3 cellular contexts compared by ENCODE assay signal in genomic region chr22:28927526-28928089, GRCh38.
TF ChIP-seq lines count a peak whose summit lies in the region.

No MANE protein-coding gene starts in this region.

TF ChIP-seq in SK-N-SH, 30 proteins besides CTCF, POLR2A, EP300 and RAD21:
- TF ChIP-seq GATA2 (CRISPR knock-in tag; IDR thresholded peaks at IDR 0.05) (peak; percentile 42; the same call in 1 of the 2 replicates), TEAD4 (IDR thresholded peaks at IDR 0.05; ENCODE audit: borderline replicate concordance, insufficient read depth) (no peak)
TF ChIP-seq in SK-N-SH: peak in this region for 1.

TF ChIP-seq in SK-N-SH treated with all-trans-retinoic acid at 6 μM for 48 hours, 23 proteins besides CTCF, POLR2A, EP300 and RAD21:
- no peak for TF ChIP-seq PPARA (CRISPR knock-in tag; IDR thresholded peaks at IDR 0.05; ENCODE audit: borderline replicate concordance)
- TF ChIP-seq ZNF70 (CRISPR knock-in tag; IDR thresholded peaks at IDR 0.05), result no peak
- no peak for TF ChIP-seq TCF4 (CRISPR knock-in tag; IDR thresholded peaks at IDR 0.05; ENCODE audit: borderline replicate concordance)
- no peak for TF ChIP-seq CSRNP3 (CRISPR knock-in tag; IDR thresholded peaks at IDR 0.05)
- TF ChIP-seq ZNF565 (CRISPR knock-in tag; conservative IDR thresholded peaks at IDR 0.05; ENCODE audit: low read depth), result no peak
- no peak for TF ChIP-seq SNAI2 (CRISPR knock-in tag; IDR thresholded peaks at IDR 0.05)
- no peak for TF ChIP-seq OSR1 (CRISPR knock-in tag; IDR thresholded peaks at IDR 0.05)
- TF ChIP-seq ESRRG (CRISPR knock-in tag; IDR thresholded peaks at IDR 0.05), result no peak
- TF ChIP-seq POU6F1 (CRISPR knock-in tag; IDR thresholded peaks at IDR 0.05; ENCODE audit: borderline replicate concordance, low read depth), result no peak
- no peak for TF ChIP-seq ZC3H10 (CRISPR knock-in tag; IDR thresholded peaks at IDR 0.05)
- TF ChIP-seq GLIS3 (CRISPR knock-in tag; IDR thresholded peaks at IDR 0.05), result no peak
- no peak for TF ChIP-seq CSDC2 (CRISPR knock-in tag; IDR thresholded peaks at IDR 0.05)
- TF ChIP-seq TSHZ2 (CRISPR knock-in tag; IDR thresholded peaks at IDR 0.05), result no peak
- no peak for TF ChIP-seq TOX (CRISPR knock-in tag; IDR thresholded peaks at IDR 0.05; ENCODE audit: borderline replicate concordance)

TF ChIP-seq in H1, 55 proteins besides CTCF, POLR2A, EP300 and RAD21 (continued from another document):
- TF ChIP-seq MAFK (IDR thresholded peaks at IDR 0.05; ENCODE audit: low read depth, low read length), result peak; percentile 22; the same call in 1 of the 2 replicates
TF ChIP-seq in H1: peak in this region for 1.
